ENCODE assay signal across 13 cellular contexts in the genomic region with DNA sequence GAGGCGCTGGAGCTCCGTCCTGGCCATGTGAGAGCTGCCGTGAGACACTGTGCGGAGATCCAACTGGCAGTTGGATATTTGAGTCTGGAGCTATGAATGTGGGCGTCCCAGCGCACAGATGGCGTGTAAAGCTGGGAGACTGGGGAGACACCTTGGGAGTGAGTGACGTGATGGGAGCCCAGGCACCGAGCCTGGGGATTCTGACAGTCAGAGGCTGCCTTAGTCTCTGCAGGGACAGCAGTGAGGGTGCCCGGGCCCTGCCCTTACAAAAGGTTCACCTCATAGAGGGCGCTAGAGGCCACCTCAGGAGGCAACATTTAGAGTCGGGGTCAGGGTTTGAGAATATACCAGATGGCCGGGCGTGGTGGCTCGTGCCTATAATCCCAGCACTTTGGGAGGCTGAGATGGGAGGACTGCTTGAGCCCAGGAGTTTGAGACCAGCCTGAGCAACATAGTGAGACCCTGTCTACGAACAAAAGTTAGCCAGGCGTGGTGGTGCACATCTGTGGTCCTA.
DNase-seq lines count a peak whose midpoint lies in the region; ATAC-seq and TF ChIP-seq lines count a peak whose summit lies in the region.
"Had no signal": no experiment of that assay in that cellular context is flagged by ENCODE, and none has a peak within 500 bp of the region (broad histone marks: within the 10 kb centered on the region; RNA-seq: fewer than 3 reads in every experiment).

No MANE protein-coding gene starts in this region.

- intact Hi-C loops in lower lobe of right lung (cut with DNase I), result no loop called here

- no peaks in the 10 kb centered on the region for H3K4me1 ChIP-seq in RWPE2 (ENCODE audit: insufficient read depth, poor library complexity, severe bottlenecking)
- H3K4me1 ChIP-seq in lower lobe of right lung, result peaks cover 33% of the 10 kb centered on the region

- H3K9me3 ChIP-seq in RWPE2 (ENCODE audit: severe bottlenecking) (no peaks in the 10 kb centered on the region), lower lobe of right lung (no peaks in the 10 kb centered on the region)
- H3K9me3 ChIP-seq: gastroesophageal sphincter, neutrophil had no signal

- TF ChIP-seq CTCF in RWPE2 (IDR thresholded peaks at IDR 0.05; ENCODE audit: poor library complexity, severe bottlenecking) (no peak), lower lobe of right lung (IDR thresholded peaks at IDR 0.05) (no peak)

- H3K27ac ChIP-seq in RWPE2 (ENCODE audit: poor library complexity, severe bottlenecking) (no peak overlapping the region), lower lobe of right lung (no peak overlapping the region)
- H3K27ac ChIP-seq: gastroesophageal sphincter, neutrophil had no signal

- no peak overlapping the region for H3K4me3 ChIP-seq in RWPE2 (ENCODE audit: severe bottlenecking)
- H3K4me3 ChIP-seq in lower lobe of right lung, result no peak overlapping the region
- H3K4me3 ChIP-seq: gastroesophageal sphincter had no signal

- H3K36me3 ChIP-seq in RWPE2 (ENCODE audit: low read depth) (no peaks in the 10 kb centered on the region), lower lobe of right lung (no peaks in the 10 kb centered on the region)
- H3K36me3 ChIP-seq: gastroesophageal sphincter, neutrophil had no signal

- ATAC-seq in RWPE2 (ENCODE audit: low read depth), result no peak
- ATAC-seq in lower lobe of right lung, result no peak
- ATAC-seq: gastroesophageal sphincter; stimulated activated effector memory CD8-positive, alpha-beta T cell treated with anti-CD3 and anti-CD28 coated beads, Interleukin-12 subunit alpha, Interleukin-12 subunit beta, amount 100 ng/mL, for 72 hours had no signal

- H3K27me3 ChIP-seq in RWPE2 (ENCODE audit: insufficient read depth, poor library complexity, severe bottlenecking), result no peaks in the 10 kb centered on the region
- H3K27me3 ChIP-seq in lower lobe of right lung (ENCODE audit: low read depth), result no peaks in the 10 kb centered on the region
- H3K27me3 ChIP-seq: gastroesophageal sphincter had no signal

- in situ Hi-C loops in G401 (cut with HindIII; ENCODE audit: low sequenced_read_pairs), result no loop called here

- peak; percentile 50 for DNase-seq in Ammon's horn (ENCODE audit: low spot score)
- DNase-seq in G401 (ENCODE audit: low spot score), result peak; percentile 49
- peak; percentile 36 for DNase-seq in RWPE2 (ENCODE audit: low spot score)
- peak; percentile 35 for DNase-seq in lower lobe of right lung
- DNase-seq in dedifferentiated amniotic fluid mesenchymal stem cell (ENCODE audit: extremely low spot score), result no peak
- DNase-seq in dermis blood vessel endothelial cell, result no peak
- DNase-seq in NCI-H1417 (lab: John Stamatoyannopoulos, UW), result no peak
- no peak for DNase-seq in NCI-H1930 (lab: John Stamatoyannopoulos, UW)
- DNase-seq: activated CD4-positive, alpha-beta T cell treated with anti-CD3 and anti-CD28 coated beads for 48 hours; Karpas-422 had no signal

Comparison
In these comparisons a context has a peak if more than half of its experiments do, and no peak if none do; other contexts are left out.
1. DNase-seq: peak in Ammon's horn (single experiment), G401 (single experiment), RWPE2 (single experiment) and lower lobe of right lung (single experiment); none in dedifferentiated amniotic fluid mesenchymal stem cell (single experiment), dermis blood vessel endothelial cell (single experiment), NCI-H1417 (0 of 3) and NCI-H1930 (0 of 2).